In the genomic region with DNA sequence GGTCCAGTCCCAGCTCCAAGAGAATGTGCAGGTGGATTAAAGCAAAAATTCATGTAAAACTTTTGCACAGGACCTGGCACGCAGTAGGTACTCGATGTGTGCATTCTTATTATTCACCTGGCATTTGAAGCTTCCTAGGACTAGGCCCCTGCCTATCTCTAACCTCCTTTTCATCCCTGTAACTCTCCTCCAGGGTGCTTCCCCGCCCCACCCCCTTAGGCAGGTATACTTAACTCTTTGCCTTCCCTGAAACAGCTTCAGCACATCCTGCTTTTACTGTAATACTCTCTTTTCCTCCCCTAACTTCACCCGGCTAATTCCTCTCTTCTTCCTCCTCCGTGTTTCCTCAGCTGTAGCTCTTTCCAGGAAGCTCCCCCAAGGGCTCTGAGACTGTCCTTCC, we compare ENCODE assay signal across 2 cellular contexts.
TF ChIP-seq lines count a peak whose summit lies in the region.

No MANE protein-coding gene starts in this region.

TF ChIP-seq in WTC11, 78 proteins besides CTCF, POLR2A, EP300 and RAD21 (continued from another document):
- TF ChIP-seq SP1 (CRISPR knock-in tag; conservative IDR thresholded peaks at IDR 0.05) (no peak), ELF4 (CRISPR knock-in tag; IDR thresholded peaks at IDR 0.05; ENCODE audit: low read depth) (no peak)
- TF ChIP-seq, protein P1, sequence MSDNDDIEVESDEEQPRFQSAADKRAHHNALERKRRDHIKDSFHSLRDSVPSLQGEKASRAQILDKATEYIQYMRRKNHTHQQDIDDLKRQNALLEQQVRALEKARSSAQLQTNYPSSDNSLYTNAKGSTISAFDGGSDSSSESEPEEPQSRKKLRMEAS (CRISPR knock-in tag; IDR thresholded peaks at IDR 0.05): no peak
- TF ChIP-seq, protein P2, sequence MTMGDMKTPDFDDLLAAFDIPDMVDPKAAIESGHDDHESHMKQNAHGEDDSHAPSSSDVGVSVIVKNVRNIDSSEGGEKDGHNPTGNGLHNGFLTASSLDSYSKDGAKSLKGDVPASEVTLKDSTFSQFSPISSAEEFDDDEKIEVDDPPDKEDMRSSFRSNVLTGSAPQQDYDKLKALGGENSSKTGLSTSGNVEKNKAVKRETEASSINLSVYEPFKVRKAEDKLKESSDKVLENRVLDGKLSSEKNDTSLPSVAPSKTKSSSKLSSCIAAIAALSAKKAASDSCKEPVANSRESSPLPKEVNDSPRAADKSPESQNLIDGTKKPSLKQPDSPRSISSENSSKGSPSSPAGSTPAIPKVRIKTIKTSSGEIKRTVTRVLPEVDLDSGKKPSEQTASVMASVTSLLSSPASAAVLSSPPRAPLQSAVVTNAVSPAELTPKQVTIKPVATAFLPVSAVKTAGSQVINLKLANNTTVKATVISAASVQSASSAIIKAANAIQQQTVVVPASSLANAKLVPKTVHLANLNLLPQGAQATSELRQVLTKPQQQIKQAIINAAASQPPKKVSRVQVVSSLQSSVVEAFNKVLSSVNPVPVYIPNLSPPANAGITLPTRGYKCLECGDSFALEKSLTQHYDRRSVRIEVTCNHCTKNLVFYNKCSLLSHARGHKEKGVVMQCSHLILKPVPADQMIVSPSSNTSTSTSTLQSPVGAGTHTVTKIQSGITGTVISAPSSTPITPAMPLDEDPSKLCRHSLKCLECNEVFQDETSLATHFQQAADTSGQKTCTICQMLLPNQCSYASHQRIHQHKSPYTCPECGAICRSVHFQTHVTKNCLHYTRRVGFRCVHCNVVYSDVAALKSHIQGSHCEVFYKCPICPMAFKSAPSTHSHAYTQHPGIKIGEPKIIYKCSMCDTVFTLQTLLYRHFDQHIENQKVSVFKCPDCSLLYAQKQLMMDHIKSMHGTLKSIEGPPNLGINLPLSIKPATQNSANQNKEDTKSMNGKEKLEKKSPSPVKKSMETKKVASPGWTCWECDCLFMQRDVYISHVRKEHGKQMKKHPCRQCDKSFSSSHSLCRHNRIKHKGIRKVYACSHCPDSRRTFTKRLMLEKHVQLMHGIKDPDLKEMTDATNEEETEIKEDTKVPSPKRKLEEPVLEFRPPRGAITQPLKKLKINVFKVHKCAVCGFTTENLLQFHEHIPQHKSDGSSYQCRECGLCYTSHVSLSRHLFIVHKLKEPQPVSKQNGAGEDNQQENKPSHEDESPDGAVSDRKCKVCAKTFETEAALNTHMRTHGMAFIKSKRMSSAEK (CRISPR knock-in tag; IDR thresholded peaks at IDR 0.05; ENCODE audit: borderline replicate concordance): no peak
- TF ChIP-seq, protein P3, sequence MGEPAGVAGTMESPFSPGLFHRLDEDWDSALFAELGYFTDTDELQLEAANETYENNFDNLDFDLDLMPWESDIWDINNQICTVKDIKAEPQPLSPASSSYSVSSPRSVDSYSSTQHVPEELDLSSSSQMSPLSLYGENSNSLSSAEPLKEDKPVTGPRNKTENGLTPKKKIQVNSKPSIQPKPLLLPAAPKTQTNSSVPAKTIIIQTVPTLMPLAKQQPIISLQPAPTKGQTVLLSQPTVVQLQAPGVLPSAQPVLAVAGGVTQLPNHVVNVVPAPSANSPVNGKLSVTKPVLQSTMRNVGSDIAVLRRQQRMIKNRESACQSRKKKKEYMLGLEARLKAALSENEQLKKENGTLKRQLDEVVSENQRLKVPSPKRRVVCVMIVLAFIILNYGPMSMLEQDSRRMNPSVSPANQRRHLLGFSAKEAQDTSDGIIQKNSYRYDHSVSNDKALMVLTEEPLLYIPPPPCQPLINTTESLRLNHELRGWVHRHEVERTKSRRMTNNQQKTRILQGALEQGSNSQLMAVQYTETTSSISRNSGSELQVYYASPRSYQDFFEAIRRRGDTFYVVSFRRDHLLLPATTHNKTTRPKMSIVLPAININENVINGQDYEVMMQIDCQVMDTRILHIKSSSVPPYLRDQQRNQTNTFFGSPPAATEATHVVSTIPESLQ (CRISPR knock-in tag; IDR thresholded peaks at IDR 0.05): no peak
TF ChIP-seq in WTC11: peak in this region for 0.

TF ChIP-seq in neural cell, 6 proteins besides CTCF, POLR2A, EP300 and RAD21 (continued from another document):
- TF ChIP-seq, protein P4, sequence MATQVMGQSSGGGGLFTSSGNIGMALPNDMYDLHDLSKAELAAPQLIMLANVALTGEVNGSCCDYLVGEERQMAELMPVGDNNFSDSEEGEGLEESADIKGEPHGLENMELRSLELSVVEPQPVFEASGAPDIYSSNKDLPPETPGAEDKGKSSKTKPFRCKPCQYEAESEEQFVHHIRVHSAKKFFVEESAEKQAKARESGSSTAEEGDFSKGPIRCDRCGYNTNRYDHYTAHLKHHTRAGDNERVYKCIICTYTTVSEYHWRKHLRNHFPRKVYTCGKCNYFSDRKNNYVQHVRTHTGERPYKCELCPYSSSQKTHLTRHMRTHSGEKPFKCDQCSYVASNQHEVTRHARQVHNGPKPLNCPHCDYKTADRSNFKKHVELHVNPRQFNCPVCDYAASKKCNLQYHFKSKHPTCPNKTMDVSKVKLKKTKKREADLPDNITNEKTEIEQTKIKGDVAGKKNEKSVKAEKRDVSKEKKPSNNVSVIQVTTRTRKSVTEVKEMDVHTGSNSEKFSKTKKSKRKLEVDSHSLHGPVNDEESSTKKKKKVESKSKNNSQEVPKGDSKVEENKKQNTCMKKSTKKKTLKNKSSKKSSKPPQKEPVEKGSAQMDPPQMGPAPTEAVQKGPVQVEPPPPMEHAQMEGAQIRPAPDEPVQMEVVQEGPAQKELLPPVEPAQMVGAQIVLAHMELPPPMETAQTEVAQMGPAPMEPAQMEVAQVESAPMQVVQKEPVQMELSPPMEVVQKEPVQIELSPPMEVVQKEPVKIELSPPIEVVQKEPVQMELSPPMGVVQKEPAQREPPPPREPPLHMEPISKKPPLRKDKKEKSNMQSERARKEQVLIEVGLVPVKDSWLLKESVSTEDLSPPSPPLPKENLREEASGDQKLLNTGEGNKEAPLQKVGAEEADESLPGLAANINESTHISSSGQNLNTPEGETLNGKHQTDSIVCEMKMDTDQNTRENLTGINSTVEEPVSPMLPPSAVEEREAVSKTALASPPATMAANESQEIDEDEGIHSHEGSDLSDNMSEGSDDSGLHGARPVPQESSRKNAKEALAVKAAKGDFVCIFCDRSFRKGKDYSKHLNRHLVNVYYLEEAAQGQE (IDR thresholded peaks at IDR 0.05; ENCODE audit: borderline replicate concordance): no peak
- no peak for TF ChIP-seq MXI1 (conservative IDR thresholded peaks at IDR 0.05; ENCODE audit: poor library complexity, severe bottlenecking)
